28 cellular contexts compared by ENCODE assay signal in genomic region chr7:78983483-78983882, GRCh38.
"Had no signal": no experiment of that assay in that cellular context is flagged by ENCODE, and none has a peak within 500 bp of the region (broad histone marks: within the 10 kb centered on the region; RNA-seq: fewer than 3 reads in every experiment).

No MANE protein-coding gene starts in this region.

- H3K4me1 ChIP-seq: parathyroid adenoma, psoas muscle, spleen, stomach, thyroid gland, tibial nerve, upper lobe of left lung, vagina had no signal

- H3K9me3 ChIP-seq: neutrophil, psoas muscle, thoracic aorta, thyroid gland, upper lobe of left lung, vagina had no signal

- H3K4me3 ChIP-seq: psoas muscle, skin epidermis, smooth muscle cell, spleen, stomach, thoracic aorta, thyroid gland, tibial nerve, upper lobe of left lung, vagina had no signal

- H2AFZ ChIP-seq: parathyroid adenoma had no signal

- H3K27ac ChIP-seq: neutrophil, parathyroid adenoma, psoas muscle, skin epidermis, spleen, stomach, thoracic aorta, thyroid gland, tibial nerve, upper lobe of left lung, vagina had no signal

- H3K9ac ChIP-seq: parathyroid adenoma had no signal

- H3K27me3 ChIP-seq: neutrophil, spleen, stomach, thyroid gland, tibial nerve, upper lobe of left lung, vagina had no signal

- H3K36me3 ChIP-seq: neutrophil, spleen, stomach, thoracic aorta, thyroid gland, tibial nerve, upper lobe of left lung, vagina had no signal

- H3K79me2 ChIP-seq: parathyroid adenoma had no signal

- ATAC-seq: naive thymus-derived CD8-positive, alpha-beta T cell; natural killer cell treated with Interleukin-12 subunit alpha and Interleukin-12 subunit beta and Interleukin-15 and Interleukin-18, amount 100 ng/mL, for 72 hours; psoas muscle; right cardiac atrium; sciatic nerve; stimulated activated memory B cell treated with anti-CD40 and anti-IgM and Interleukin-4, amounts not matched to agents 10 μg/mL and 1 μg/mL and 100 μg/mL, for 72 hours; stimulated activated naive CD8-positive, alpha-beta T cell treated with anti-CD3 and anti-CD28 coated beads, Interleukin-15, Interleukin-2, amounts not matched to agents 100 U/mL and 50 U/mL, for 24 hours had no signal

- H3K4me2 ChIP-seq: smooth muscle cell had no signal

- DNase-seq: naive B cell; naive thymus-derived CD8-positive, alpha-beta T cell; nephron progenitor cell; nucleus accumbens; posterior cingulate gyrus; psoas muscle; right cardiac atrium; spleen; stimulated activated CD4-positive, alpha-beta T cell treated with anti-CD3 and anti-CD28 coated beads, Interleukin-12 subunit alpha, Interleukin-12 subunit beta, amount 100 ng/mL, for 4 hours; stimulated activated CD4-positive, alpha-beta T cell treated with anti-CD3 and anti-CD28 coated beads, Interleukin-1b, Interleukin-23, amount 100 ng/mL, for 48 hours; stimulated activated CD4-positive, alpha-beta T cell treated with anti-CD3 and anti-CD28 coated beads, Interleukin-4, amount 100 ng/mL, for 1 hour; stimulated activated CD4-positive, alpha-beta T cell treated with anti-CD3 and anti-CD28 coated beads, Interleukin-4, amount 100 ng/mL, for 4 hours; stimulated activated CD8-positive, alpha-beta memory T cell treated with anti-CD3 and anti-CD28 coated beads, Interleukin-4, amount 100 ng/mL, for 48 hours; stimulated activated naive CD4-positive, alpha-beta T cell; stimulated activated naive CD8-positive, alpha-beta T cell treated with anti-CD3 and anti-CD28 coated beads, Interleukin-15, Interleukin-2, amounts not matched to agents 100 U/mL and 50 U/mL, for 24 hours; stomach; thyroid gland; upper lobe of left lung had no signal
